Comparison of ENCODE assay signal across 25 cellular contexts in genomic region chr4:141415651-141416050, GRCh38.
"Had no signal": no experiment of that assay in that cellular context is flagged by ENCODE, and none has a peak within 500 bp of the region (broad histone marks: within the 10 kb centered on the region; RNA-seq: fewer than 3 reads in every experiment).

No MANE protein-coding gene starts in this region.

- H3K27ac ChIP-seq: suprapubic skin, testis, thoracic aorta, thyroid gland, tibial artery, tibial nerve, transverse colon, upper lobe of left lung, upper lobe of right lung, uterus, vagina had no signal

- DNase-seq: stimulated activated CD4-positive, alpha-beta T cell treated with anti-CD3 and anti-CD28 coated beads, Interleukin-2, amount 100 ng/mL, for 48 hours; stimulated activated CD4-positive, alpha-beta T cell treated with anti-CD3 and anti-CD28 coated beads, Interleukin-4, amount 100 ng/mL, for 1 hour; stimulated activated CD4-positive, alpha-beta T cell treated with anti-CD3 and anti-CD28 coated beads, Interleukin-4, amount 100 ng/mL, for 24 hours; stimulated activated CD4-positive, alpha-beta T cell treated with anti-CD3 and anti-CD28 coated beads, Interleukin-4, amount 100 ng/mL, for 4 hours; stimulated activated CD8-positive, alpha-beta memory T cell treated with anti-CD3 and anti-CD28 coated beads, Interleukin-4, amount 100 ng/mL, for 48 hours; stimulated activated naive B cell treated with anti-CD40 and anti-IgM and Interleukin-4, amounts not matched to agents 10 μg/mL and 1 μg/mL and 100 μg/mL, for 72 hours; stimulated activated naive CD4-positive, alpha-beta T cell; stimulated activated naive CD4-positive, alpha-beta T cell treated with Interleukin-2 at 50 U/mL for 16 hours; stimulated activated naive CD8-positive, alpha-beta T cell treated with anti-CD3 and anti-CD28 coated beads, Interleukin-15, amount 100 ng/mL, for 72 hours; stimulated activated naive CD8-positive, alpha-beta T cell treated with anti-CD3 and anti-CD28 coated beads, Interleukin-15, Interleukin-2, amounts not matched to agents 100 U/mL and 50 U/mL, for 24 hours; stomach; substantia nigra; testis; thyroid gland; tibial artery; transverse colon; upper lobe of left lung; upper lobe of right lung; uterus had no signal

- H3K4me1 ChIP-seq: testis, thyroid gland, transverse colon, upper lobe of left lung, upper lobe of right lung, uterus, vagina had no signal

- H3K4me3 ChIP-seq: stomach, suprapubic skin, testis, thoracic aorta, thyroid gland, tibial artery, tibial nerve, transverse colon, upper lobe of left lung, upper lobe of right lung, uterus, vagina had no signal

- H3K27me3 ChIP-seq: stomach, suprapubic skin, testis, thyroid gland, tibial artery, tibial nerve, transverse colon, upper lobe of left lung, upper lobe of right lung, uterus, vagina had no signal

- H3K9me3 ChIP-seq: stomach, suprapubic skin, testis, thoracic aorta, thyroid gland, tibial artery, tibial nerve, transverse colon, upper lobe of left lung, upper lobe of right lung, uterus, vagina had no signal

- ATAC-seq: stimulated activated effector memory CD8-positive, alpha-beta T cell treated with anti-CD3 and anti-CD28 coated beads, Interleukin-12 subunit alpha, Interleukin-12 subunit beta, amount 100 ng/mL, for 72 hours; stimulated activated memory B cell treated with anti-CD40 and anti-IgM and Interleukin-4, amounts not matched to agents 10 μg/mL and 1 μg/mL and 100 μg/mL, for 72 hours; stimulated activated naive B cell treated with anti-CD40 and anti-IgM and Interleukin-4, amounts not matched to agents 10 μg/mL and 1 μg/mL and 100 μg/mL, for 72 hours; stimulated activated naive CD8-positive, alpha-beta T cell treated with anti-CD3 and anti-CD28 coated beads, Interleukin-15, amount 100 ng/mL, for 72 hours; stimulated activated naive CD8-positive, alpha-beta T cell treated with anti-CD3 and anti-CD28 coated beads, Interleukin-15, Interleukin-2, amounts not matched to agents 100 U/mL and 50 U/mL, for 24 hours; upper lobe of right lung had no signal

- H3K36me3 ChIP-seq: stomach, suprapubic skin, thoracic aorta, thyroid gland, tibial artery, tibial nerve, transverse colon, upper lobe of left lung, upper lobe of right lung, uterus, vagina had no signal
